Comparison of ENCODE assay signal across 8 cellular contexts in genomic region chr7:39609462-39610149, GRCh38. TPM values are rescaled to one million over a fixed set of nuclear protein-coding genes. Genes with fewer than 3 reads are reported as not detected.
DNase-seq lines count a peak whose midpoint lies in the region; ATAC-seq lines count a peak whose summit lies in the region.

No MANE protein-coding gene starts in this region.

- H3K36me3 ChIP-seq in HUES64 (ENCODE audit: insufficient read depth, low read length): no peaks in the 10 kb centered on the region
- H3K36me3 ChIP-seq in mesendoderm (ENCODE audit: control insufficient read depth, insufficient read depth, low read length): no peaks in the 10 kb centered on the region

- H3K23ac ChIP-seq in mesendoderm (ENCODE audit: low read length): no peak overlapping the region

- H4K5ac ChIP-seq in mesendoderm (ENCODE audit: low read length): no peak overlapping the region

- H3K79me2 ChIP-seq in mesendoderm (ENCODE audit: control insufficient read depth, insufficient read depth, low read length): no peaks in the 10 kb centered on the region

- no peak overlapping the region for H2AK5ac ChIP-seq in mesendoderm (ENCODE audit: low read length)

- H3K27me3 ChIP-seq in HUES64 (ENCODE audit: insufficient read depth, low read length) (peaks cover 13% of the 10 kb centered on the region), mesendoderm (ENCODE audit: insufficient read depth, low read length, poor library complexity) (no peaks in the 10 kb centered on the region)

- H3K27ac ChIP-seq in HUES64 (ENCODE audit: low read depth, low read length) (no peak overlapping the region), mesendoderm (ENCODE audit: low read depth, low read length) (no peak overlapping the region)

- H3K4me3 ChIP-seq in HUES64 (ENCODE audit: low read length) (peak overlapping the region; percentile 48), mesendoderm (ENCODE audit: low read length) (no peak overlapping the region)

- DNase-seq in GM03348 (ENCODE audit: low spot score) (peak; percentile 50), dermis blood vessel endothelial cell (peak; percentile 60), mesendoderm (peak; percentile 44), NCI-H774 (lab: John Stamatoyannopoulos, UW) (no peak), NCI-H1417 (lab: John Stamatoyannopoulos, UW) (no peak), hepatic stellate cell (ENCODE audit: low spot score) (no peak)

- peak overlapping the region; percentile 63 for H3K9ac ChIP-seq in HUES64 (ENCODE audit: low read depth, low read length)
- peak overlapping the region; percentile 46 for H3K9ac ChIP-seq in mesendoderm (ENCODE audit: low read length)

- H3K9me3 ChIP-seq in HUES64 (ENCODE audit: insufficient read depth, low read depth, low read length): no peaks in the 10 kb centered on the region

- H3K79me1 ChIP-seq in mesendoderm (ENCODE audit: low read length): no peaks in the 10 kb centered on the region

- H3K4ac ChIP-seq in mesendoderm (ENCODE audit: low read depth, low read length): no peak overlapping the region

- H3K4me2 ChIP-seq in mesendoderm (ENCODE audit: low read length): peak overlapping the region; percentile 24

- H3K56ac ChIP-seq in mesendoderm (ENCODE audit: low read length): peak overlapping the region; percentile 84

- H4K8ac ChIP-seq in mesendoderm (ENCODE audit: low read depth, low read length): no peak overlapping the region

- no peak overlapping the region for H2BK15ac ChIP-seq in mesendoderm (replicated peaks; ENCODE audit: low read depth)

- H3K18ac ChIP-seq in mesendoderm (ENCODE audit: low read length): peak overlapping the region; percentile 77

- no peak for ATAC-seq in GM21576 (IDR thresholded peaks at IDR 0.05; ENCODE audit: unreplicated experiment)

- H3K4me1 ChIP-seq in HUES64 (ENCODE audit: insufficient read depth, low read length) (peaks cover 4% of the 10 kb centered on the region; the same call in 1 of the 2 replicates), mesendoderm (ENCODE audit: control insufficient read depth, low read depth, low read length) (peaks cover 1% of the 10 kb centered on the region)

- WGBS in HUES64: 95% methylated on average over 38 of the region's 38 CpGs
- 100% methylated on average over 1 of the region's 38 CpGs for WGBS in mesendoderm (ENCODE audit: extremely low coverage, insufficient coverage, low lambda C conversion rate)

- no peak overlapping the region for H2BK5ac ChIP-seq in mesendoderm (ENCODE audit: low read length)

- H2BK120ac ChIP-seq in mesendoderm (ENCODE audit: low read depth, low read length): peak overlapping the region; percentile 83

RNA-seq across cellular contexts. Expression of gene RALA, which starts 13.8 kb away (rescaled TPM):
- polyA plus RNA-seq in HUES64 (2013, experiment 1 of 2): 53.2 TPM
- 53.0 TPM for polyA plus RNA-seq in HUES64 (2013, experiment 2 of 2)
- total RNA-seq in dermis blood vessel endothelial cell: 36.9 and 49.4 TPM in 2 replicates
- 73.1 TPM for polyA plus RNA-seq in mesendoderm (2013, experiment 1 of 2)
- 72.8 TPM for polyA plus RNA-seq in mesendoderm (2013, experiment 2 of 2)

RNA-seq across cellular contexts. Expression of gene YAE1, which starts 43.4 kb away (rescaled TPM):
- polyA plus RNA-seq in HUES64 (2013, experiment 1 of 2): 40.1 TPM
- 41.5 TPM for polyA plus RNA-seq in HUES64 (2013, experiment 2 of 2)
- total RNA-seq in dermis blood vessel endothelial cell: 16.2 and 22.3 TPM in 2 replicates
- polyA plus RNA-seq in mesendoderm (2013, experiment 1 of 2): 39.6 TPM
- 39.2 TPM for polyA plus RNA-seq in mesendoderm (2013, experiment 2 of 2)

Comparison
In these comparisons a context has a peak if more than half of its experiments do, and no peak if none do; other contexts are left out.
1. DNase-seq: peak in GM03348 (single experiment), dermis blood vessel endothelial cell (single experiment) and mesendoderm (single experiment); none in NCI-H774 (single experiment), NCI-H1417 (0 of 3) and hepatic stellate cell (single experiment).